Comparison of ENCODE assay signal across 10 cellular contexts in genomic region chrX:25175171-25175570, GRCh38.
"Had no signal": no experiment of that assay in that cellular context is flagged by ENCODE, and none has a peak within 500 bp of the region (broad histone marks: within the 10 kb centered on the region; RNA-seq: fewer than 3 reads in every experiment).

No MANE protein-coding gene starts in this region.

- H3K4me3 ChIP-seq: GM23248, HAP-1, K562 had no signal

- H3K27ac ChIP-seq: GM23248, HL-60 had no signal

- H3K9ac ChIP-seq: GM23248 had no signal

- ATAC-seq: HCT116, K562 had no signal

- H2AFZ ChIP-seq: GM23248 had no signal

- DNase-seq: GM23248, GOT3, H7, HFFc6, IMR-90, KG1 had no signal

- H3K36me3 ChIP-seq: HAP-1 had no signal

- H3K9me3 ChIP-seq: HAP-1 had no signal
